In genomic region chr15:32276202-32276829, GRCh38 we compare ENCODE assay signal across 8 cellular contexts.
DNase-seq lines count a peak whose midpoint lies in the region; ATAC-seq, FAIRE-seq and TF ChIP-seq lines count a peak whose summit lies in the region.
"Not testable (repeated sequence)": the region's sequence is repeated elsewhere in the genome, so short reads cannot be mapped to it uniquely, and the experiment has no call there.

No MANE protein-coding gene starts in this region.

- ATAC-seq in GM21786 (IDR thresholded peaks at IDR 0.05; ENCODE audit: unreplicated experiment) (peak; percentile 58), HG03175 (IDR thresholded peaks at IDR 0.05; ENCODE audit: unreplicated experiment) (peak; percentile 64), T-cell (replicated peaks in 1 of 4) (peak in 3 of 4 experiments; percentile 52 to 64 (median 58)), Right ventricle myocardium superior (ENCODE audit: poor library complexity) (peak; percentile 85), lung (ENCODE audit: insufficient read depth, low FRiP score) (peak; percentile 69)
- ATAC-seq in activated naive CD8-positive, alpha-beta T cell treated with anti-CD3 and anti-CD28 coated beads, Interleukin-2, amount 50 U/mL, for 24 hours = peak; percentile 75
- ATAC-seq in stimulated activated naive B cell treated with anti-CD40 and anti-IgM and Interleukin-4, amounts not matched to agents 10 μg/mL and 1 μg/mL and 100 μg/mL, for 72 hours (replicated peaks) = peak; percentile 80 to 93

- FAIRE-seq in GM12892 (lab: Jason Lieb, UNC) = peak; percentile 87

- H3K4me1 Mint-ChIP-seq in T-cell; activated naive CD8-positive, alpha-beta T cell treated with anti-CD3 and anti-CD28 coated beads, Interleukin-2, amount 50 U/mL, for 24 hours; stimulated activated naive B cell treated with anti-CD40 and anti-IgM and Interleukin-4, amounts not matched to agents 10 μg/mL and 1 μg/mL and 100 μg/mL, for 72 hours: not testable (repeated sequence)

- not testable (repeated sequence) for DNase-seq in GM12892 (ENCODE audit: insufficient read length); T-cell; activated naive CD8-positive, alpha-beta T cell treated with anti-CD3 and anti-CD28 coated beads, Interleukin-2, amount 50 U/mL, for 24 hours; Right ventricle myocardium superior; lung (ENCODE audit: low spot score); stimulated activated naive B cell treated with anti-CD40 and anti-IgM and Interleukin-4, amounts not matched to agents 10 μg/mL and 1 μg/mL and 100 μg/mL, for 72 hours

- CTCF ChIA-PET in T-cell (lab: Charles Lee) = not testable (repeated sequence)

- H3K36me3 Mint-ChIP-seq in T-cell; activated naive CD8-positive, alpha-beta T cell treated with anti-CD3 and anti-CD28 coated beads, Interleukin-2, amount 50 U/mL, for 24 hours (ENCODE audit: low read depth); stimulated activated naive B cell treated with anti-CD40 and anti-IgM and Interleukin-4, amounts not matched to agents 10 μg/mL and 1 μg/mL and 100 μg/mL, for 72 hours: not testable (repeated sequence)

- H3K9me3 Mint-ChIP-seq in T-cell; activated naive CD8-positive, alpha-beta T cell treated with anti-CD3 and anti-CD28 coated beads, Interleukin-2, amount 50 U/mL, for 24 hours; stimulated activated naive B cell treated with anti-CD40 and anti-IgM and Interleukin-4, amounts not matched to agents 10 μg/mL and 1 μg/mL and 100 μg/mL, for 72 hours: not testable (repeated sequence)

- intact Hi-C loops in Right ventricle myocardium superior (cut with DNase I) = not testable (repeated sequence)

- not testable (repeated sequence) for H3K9me3 ChIP-seq in lung (ENCODE audit: control insufficient read depth in 2 of 2, insufficient read depth in 1 of 2, low read length in 1 of 2)

- 63% methylated on average over 3 of the region's 21 CpGs; no CpG with 5 or more reads in 1 of the 2 donors for WGBS in lung, 2 donors

- not testable (repeated sequence) for H3K27me3 ChIP-seq in lung (ENCODE audit: control insufficient read depth, insufficient read depth)

- not testable (repeated sequence) for H3K36me3 ChIP-seq in lung (ENCODE audit: control insufficient read depth in 2 of 2, insufficient read depth in 2 of 2, low read length in 2 of 2)

- not testable (repeated sequence) for H3K4me1 ChIP-seq in lung (ENCODE audit: control insufficient read depth in 2 of 2, insufficient read depth in 2 of 2, low read length in 2 of 2)

- H3K4me3 ChIP-seq in lung = not testable (repeated sequence)

- not testable (repeated sequence) for H3K27ac Mint-ChIP-seq in T-cell; activated naive CD8-positive, alpha-beta T cell treated with anti-CD3 and anti-CD28 coated beads, Interleukin-2, amount 50 U/mL, for 24 hours; stimulated activated naive B cell treated with anti-CD40 and anti-IgM and Interleukin-4, amounts not matched to agents 10 μg/mL and 1 μg/mL and 100 μg/mL, for 72 hours

- POLR2A ChIA-PET in T-cell (lab: Charles Lee) = not testable (repeated sequence)

- not testable (repeated sequence) for TF ChIP-seq POLR2A in GM12892 (IDR thresholded peaks at IDR 0.05; ENCODE audit: low read depth, low read length)

- not testable (repeated sequence) for H3K27me3 Mint-ChIP-seq in T-cell; activated naive CD8-positive, alpha-beta T cell treated with anti-CD3 and anti-CD28 coated beads, Interleukin-2, amount 50 U/mL, for 24 hours; stimulated activated naive B cell treated with anti-CD40 and anti-IgM and Interleukin-4, amounts not matched to agents 10 μg/mL and 1 μg/mL and 100 μg/mL, for 72 hours

- H3K27ac ChIP-seq in lung (ENCODE audit: low read depth in 1 of 2, low read length in 1 of 2) = not testable (repeated sequence)

- not testable (repeated sequence) for TF ChIP-seq CTCF in lung (IDR thresholded peaks at IDR 0.05; ENCODE audit: control extremely low read depth, extremely low read depth)

- H3K4me3 Mint-ChIP-seq in T-cell; activated naive CD8-positive, alpha-beta T cell treated with anti-CD3 and anti-CD28 coated beads, Interleukin-2, amount 50 U/mL, for 24 hours; stimulated activated naive B cell treated with anti-CD40 and anti-IgM and Interleukin-4, amounts not matched to agents 10 μg/mL and 1 μg/mL and 100 μg/mL, for 72 hours: not testable (repeated sequence)
